Comparison of ENCODE assay signal across 20 cellular contexts in the genomic region with DNA sequence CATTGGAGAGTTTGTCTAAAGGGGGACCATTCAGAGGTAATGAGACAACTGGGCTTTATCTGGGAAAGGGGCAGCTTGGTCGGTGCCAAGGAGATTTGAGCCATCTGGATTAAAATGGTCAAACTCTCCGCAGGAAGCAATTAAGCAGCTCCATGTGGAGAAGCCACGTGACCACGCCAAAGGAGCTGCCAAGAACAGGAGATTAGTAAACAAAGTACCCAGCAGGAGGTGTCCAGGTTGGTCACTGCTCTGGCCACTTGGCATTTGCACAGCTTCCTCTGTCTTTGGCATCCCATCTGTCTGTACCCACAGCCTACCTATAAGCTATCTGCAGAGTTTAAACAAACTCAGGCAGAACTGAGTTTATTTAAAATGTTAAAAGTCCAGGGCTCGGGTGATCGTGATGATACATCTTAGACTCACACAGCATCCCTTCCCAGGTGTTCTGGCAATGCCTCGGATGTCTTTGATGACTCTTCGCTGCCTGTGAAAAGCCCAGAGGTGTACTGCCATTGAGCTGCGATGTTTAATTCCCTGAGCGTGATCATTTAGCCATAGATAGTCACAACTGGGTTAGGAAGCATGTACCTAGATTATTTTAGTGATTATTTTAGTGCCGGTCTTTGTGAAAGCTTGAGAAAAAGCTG.
A peak's percentile ranks its signal among the peaks of the same experiment; 100 is the strongest.
DNase-seq lines count a peak whose midpoint lies in the region; ATAC-seq and TF ChIP-seq lines count a peak whose summit lies in the region.
"Had no signal": no experiment of that assay in that cellular context is flagged by ENCODE, and none has a peak within 500 bp of the region (broad histone marks: within the 10 kb centered on the region; RNA-seq: fewer than 3 reads in every experiment).

No MANE protein-coding gene starts in this region.

- H3K9me3 ChIP-seq in ascending aorta: no peaks in the 10 kb centered on the region
- H3K9me3 ChIP-seq: gastroesophageal sphincter, tibial artery had no signal

- POLR2A ChIA-PET in HEK293T (lab: Yijun Ruan, JAX): no interaction called here

- DNase-seq in NCI-H510A treated with DMSO at 0.1 percent for 48 hours (lab: John Stamatoyannopoulos, UW) (peak; percentile 43), NCI-H510A (lab: John Stamatoyannopoulos, UW) (no peak), NCI-H748 (lab: John Stamatoyannopoulos, UW; ENCODE audit: unreplicated experiment) (peak; percentile 92), cerebellar cortex (ENCODE audit: low spot score) (peak; percentile 98), retinal pigment epithelial cell (ENCODE audit: low read depth) (peak; percentile 58), ascending aorta (ENCODE audit: low spot score in 2 of 2) (no peak), HEK293T (ENCODE audit: extremely low spot score) (no peak)
- DNase-seq: activated CD4-positive, alpha-beta T cell treated with anti-CD3 and anti-CD28 coated beads for 48 hours; activated gamma-delta T cell treated with Interleukin-2 at 50 U/mL for 16 hours; left cardiac atrium; MM.1S; NCI-H2107; right cardiac atrium; SW 1271; tibial artery had no signal

- no peak for ATAC-seq in GM19395 (IDR thresholded peaks at IDR 0.05; ENCODE audit: unreplicated experiment)
- ATAC-seq: gastroesophageal sphincter; left cardiac atrium; right cardiac atrium; stimulated activated memory B cell treated with anti-CD40 and anti-IgM and Interleukin-4, amounts not matched to agents 10 μg/mL and 1 μg/mL and 100 μg/mL, for 72 hours had no signal

- CTCF ChIA-PET in HEK293T (lab: Yijun Ruan, JAX): no interaction called here

- no peak for TF ChIP-seq CTCF in retinal pigment epithelial cell (conservative IDR thresholded peaks at IDR 0.05; ENCODE audit: low read depth, low read length)
- no peak for TF ChIP-seq CTCF in ascending aorta (IDR thresholded peaks at IDR 0.05)

- H3K27me3 ChIP-seq in ascending aorta: no peaks in the 10 kb centered on the region
- H3K27me3 ChIP-seq: gastroesophageal sphincter, tibial artery had no signal

- H3K27ac ChIP-seq in ascending aorta: no peak overlapping the region
- H3K27ac ChIP-seq: C4-2B, gastroesophageal sphincter, RWPE1, tibial artery had no signal

- H3K4me1 ChIP-seq in ascending aorta: no peaks in the 10 kb centered on the region
- H3K4me1 ChIP-seq: tibial artery had no signal

- intact Hi-C loops in ascending aorta (cut with DNase I): no loop called here

- no peaks in the 10 kb centered on the region for H3K36me3 ChIP-seq in ascending aorta
- H3K36me3 ChIP-seq: gastroesophageal sphincter, tibial artery had no signal

- no peak overlapping the region for H3K4me3 ChIP-seq in retinal pigment epithelial cell (ENCODE audit: low read length)
- no peak overlapping the region for H3K4me3 ChIP-seq in ascending aorta
- H3K4me3 ChIP-seq: gastroesophageal sphincter, tibial artery had no signal

TF ChIP-seq in HEK293T, 16 proteins besides CTCF, POLR2A, EP300 and RAD21:
- TF ChIP-seq SP1 (IDR thresholded peaks at IDR 0.05): no peak
- no peak for TF ChIP-seq HDGF (IDR thresholded peaks at IDR 0.05; ENCODE audit: borderline replicate concordance)
- TF ChIP-seq, protein P1, sequence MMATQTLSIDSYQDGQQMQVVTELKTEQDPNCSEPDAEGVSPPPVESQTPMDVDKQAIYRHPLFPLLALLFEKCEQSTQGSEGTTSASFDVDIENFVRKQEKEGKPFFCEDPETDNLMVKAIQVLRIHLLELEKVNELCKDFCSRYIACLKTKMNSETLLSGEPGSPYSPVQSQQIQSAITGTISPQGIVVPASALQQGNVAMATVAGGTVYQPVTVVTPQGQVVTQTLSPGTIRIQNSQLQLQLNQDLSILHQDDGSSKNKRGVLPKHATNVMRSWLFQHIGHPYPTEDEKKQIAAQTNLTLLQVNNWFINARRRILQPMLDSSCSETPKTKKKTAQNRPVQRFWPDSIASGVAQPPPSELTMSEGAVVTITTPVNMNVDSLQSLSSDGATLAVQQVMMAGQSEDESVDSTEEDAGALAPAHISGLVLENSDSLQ (IDR thresholded peaks at IDR 0.05): no peak
- TF ChIP-seq CTBP1 (IDR thresholded peaks at IDR 0.05; ENCODE audit: borderline replicate concordance): no peak
- TF ChIP-seq SUZ12 (IDR thresholded peaks at IDR 0.05): no peak
- TF ChIP-seq TARDBP (IDR thresholded peaks at IDR 0.05): no peak
- no peak for TF ChIP-seq FOXK2 (IDR thresholded peaks at IDR 0.05)
- TF ChIP-seq NFRKB (IDR thresholded peaks at IDR 0.05): no peak
- TF ChIP-seq ARNT (IDR thresholded peaks at IDR 0.05): no peak
- TF ChIP-seq L3MBTL2 (conservative IDR thresholded peaks at IDR 0.05): no peak
- no peak for TF ChIP-seq FOXA1 (IDR thresholded peaks at IDR 0.05)
- TF ChIP-seq ELF4 (IDR thresholded peaks at IDR 0.05): no peak
- no peak for TF ChIP-seq FOXM1 (IDR thresholded peaks at IDR 0.05; ENCODE audit: borderline replicate concordance)
- no peak for TF ChIP-seq BHLHE40 (IDR thresholded peaks at IDR 0.05; ENCODE audit: borderline replicate concordance)

Comparison
In these comparisons a context has a peak if more than half of its experiments do, and no peak if none do; other contexts are left out.
1. DNase-seq: peak in NCI-H510A treated with DMSO at 0.1 percent for 48 hours (single experiment), NCI-H748 (single experiment), cerebellar cortex (single experiment) and retinal pigment epithelial cell (single experiment); none in NCI-H510A (single experiment), ascending aorta (0 of 2) and HEK293T (single experiment).